12 cellular contexts compared by ENCODE assay signal in genomic region chr17:73316919-73317505, GRCh38. TPM values are rescaled to one million over a fixed set of nuclear protein-coding genes. Genes with fewer than 3 reads are reported as not detected.
DNase-seq lines count a peak whose midpoint lies in the region; ATAC-seq and TF ChIP-seq lines count a peak whose summit lies in the region.
"Had no signal": no experiment of that assay in that cellular context is flagged by ENCODE, and none has a peak within 500 bp of the region (broad histone marks: within the 10 kb centered on the region; RNA-seq: fewer than 3 reads in every experiment).

No MANE protein-coding gene starts in this region.

- H3K9me3 ChIP-seq in osteoblast (ENCODE audit: low read depth, low read length), result no peaks in the 10 kb centered on the region

- H3K9me3 Mint-ChIP-seq in activated CD4-positive, alpha-beta memory T cell treated with anti-CD3 and anti-CD28 coated beads, Interleukin-2, amount 10 ng/mL, durations not matched to agents 7 days and 5 days, result no peaks in the 10 kb centered on the region
- H3K9me3 Mint-ChIP-seq: neural crest cell had no signal

- H3K36me3 Mint-ChIP-seq in activated CD4-positive, alpha-beta memory T cell treated with anti-CD3 and anti-CD28 coated beads, Interleukin-2, amount 10 ng/mL, durations not matched to agents 7 days and 5 days (ENCODE audit: low read depth), result no peaks in the 10 kb centered on the region

- no peak overlapping the region for H3K4me3 ChIP-seq in osteoblast (ENCODE audit: insufficient read depth, low read length)
- H3K4me3 ChIP-seq: cardiac muscle cell had no signal

- H3K36me3 ChIP-seq in osteoblast (ENCODE audit: insufficient read depth, low read length), result no peaks in the 10 kb centered on the region
- H3K36me3 ChIP-seq: cardiac muscle cell had no signal

- H3K27me3 ChIP-seq in osteoblast (ENCODE audit: insufficient read depth, low read length), result no peaks in the 10 kb centered on the region
- H3K27me3 ChIP-seq: cardiac muscle cell had no signal

- H3K27me3 Mint-ChIP-seq in activated CD4-positive, alpha-beta memory T cell treated with anti-CD3 and anti-CD28 coated beads, Interleukin-2, amount 10 ng/mL, durations not matched to agents 7 days and 5 days, result no peaks in the 10 kb centered on the region

- CTCF ChIA-PET in activated CD4-positive, alpha-beta memory T cell treated with anti-CD3 and anti-CD28 coated beads, Interleukin-2, amount 10 ng/mL, durations not matched to agents 7 days and 5 days (lab: Charles Lee), result no interaction called here

- peaks cover 16% of the 10 kb centered on the region for H3K4me1 ChIP-seq in osteoblast (ENCODE audit: insufficient read depth, low read length)

- ATAC-seq in GM19324 (IDR thresholded peaks at IDR 0.05; ENCODE audit: low FRiP score, unreplicated experiment), result peak; percentile 64
- peak; percentile 75 for ATAC-seq in HG02678 (IDR thresholded peaks at IDR 0.05; ENCODE audit: unreplicated experiment)

- H3K4me1 Mint-ChIP-seq in activated CD4-positive, alpha-beta memory T cell treated with anti-CD3 and anti-CD28 coated beads, Interleukin-2, amount 10 ng/mL, durations not matched to agents 7 days and 5 days, result no peaks in the 10 kb centered on the region

- H4K20me1 ChIP-seq in osteoblast (ENCODE audit: insufficient read depth, low read length), result no peaks in the 10 kb centered on the region

- no peak overlapping the region for H3K4me3 Mint-ChIP-seq in activated CD4-positive, alpha-beta memory T cell treated with anti-CD3 and anti-CD28 coated beads, Interleukin-2, amount 10 ng/mL, durations not matched to agents 7 days and 5 days
- H3K4me3 Mint-ChIP-seq: neural crest cell had no signal

- no peaks in the 10 kb centered on the region for H3K79me2 ChIP-seq in osteoblast (ENCODE audit: insufficient read depth, low read length)

- H3K4me2 ChIP-seq in osteoblast (ENCODE audit: insufficient read depth, low read length), result peak overlapping the region; percentile 26

- no peak for TF ChIP-seq CTCF in osteoblast (IDR thresholded peaks at IDR 0.05; ENCODE audit: extremely low read depth, low read depth, low read length)

- peak overlapping the region; percentile 44 for H2AFZ ChIP-seq in osteoblast (ENCODE audit: low read length)

- POLR2A ChIA-PET in activated CD4-positive, alpha-beta memory T cell treated with anti-CD3 and anti-CD28 coated beads, Interleukin-2, amount 10 ng/mL, durations not matched to agents 7 days and 5 days (lab: Charles Lee), result no interaction called here

- peak; percentile 80 to 92 for DNase-seq in NCI-H526 (lab: John Stamatoyannopoulos, UW)
- DNase-seq in osteoblast (ENCODE audit: insufficient read length, low spot score, missing footprints), result peak; percentile 88
- DNase-seq in foreskin melanocyte, result no peak
- DNase-seq in NOMO-1 treated with DMSO at 0.1 percent for 48 hours (lab: John Stamatoyannopoulos, UW; ENCODE audit: unreplicated experiment), result no peak
- no peak for DNase-seq in activated CD4-positive, alpha-beta memory T cell treated with anti-CD3 and anti-CD28 coated beads, Interleukin-2, amount 10 ng/mL, durations not matched to agents 7 days and 5 days
- DNase-seq: activated CD8-positive, alpha-beta memory T cell treated with anti-CD3 and anti-CD28 coated beads, Interleukin-2, amount 50 U/mL, for 4 hours; NCI-H187; SW 1271 had no signal

- H3K27ac Mint-ChIP-seq in activated CD4-positive, alpha-beta memory T cell treated with anti-CD3 and anti-CD28 coated beads, Interleukin-2, amount 10 ng/mL, durations not matched to agents 7 days and 5 days, result no peak overlapping the region

- no peak overlapping the region for H3K27ac ChIP-seq in osteoblast (ENCODE audit: low read depth, low read length)
- H3K27ac ChIP-seq: cardiac muscle cell had no signal

RNA-seq across cellular contexts. Expression of gene CDC42EP4, which starts 5.2 kb away (rescaled TPM):
- 13.8 and 16.3 TPM in 2 replicates for total RNA-seq in osteoblast
- total RNA-seq in activated CD4-positive, alpha-beta memory T cell treated with anti-CD3 and anti-CD28 coated beads, Interleukin-2, amount 10 ng/mL, durations not matched to agents 7 days and 5 days, result 1 to 10 TPM; 3.6 to 3.8 TPM

RNA-seq across cellular contexts. Expression of gene CPSF4L, which starts 55.3 kb away (rescaled TPM):
- total RNA-seq in osteoblast, result not detected in 2 replicates
- total RNA-seq in activated CD4-positive, alpha-beta memory T cell treated with anti-CD3 and anti-CD28 coated beads, Interleukin-2, amount 10 ng/mL, durations not matched to agents 7 days and 5 days, result not detected
- total RNA-seq: cardiac muscle cell, neural crest cell had no signal

Comparison
In these comparisons a context has a peak if more than half of its experiments do, and no peak if none do; other contexts are left out.
1. DNase-seq: peak in NCI-H526 (2 of 2) and osteoblast (single experiment); none in foreskin melanocyte (single experiment), NOMO-1 treated with DMSO at 0.1 percent for 48 hours (single experiment) and activated CD4-positive, alpha-beta memory T cell treated with anti-CD3 and anti-CD28 coated beads, Interleukin-2, amount 10 ng/mL, durations not matched to agents 7 days and 5 days (single experiment).